8 cellular contexts compared by ENCODE assay signal in genomic region chr7:45136106-45137060, GRCh38. TPM values are rescaled to one million over a fixed set of nuclear protein-coding genes. Genes with fewer than 3 reads are reported as not detected.
DNase-seq lines count a peak whose midpoint lies in the region; ATAC-seq and TF ChIP-seq lines count a peak whose summit lies in the region.

No MANE protein-coding gene starts in this region.

- no peak overlapping the region for H3K27ac ChIP-seq in OCI-LY7 (ENCODE audit: low read depth, low read length, poor library complexity, severe bottlenecking)

- H3K4me3 ChIP-seq in OCI-LY7 (ENCODE audit: low read depth, low read length, poor library complexity, severe bottlenecking): no peak overlapping the region

- H4K20me1 ChIP-seq in OCI-LY7 (ENCODE audit: insufficient read depth, low read length): no peaks in the 10 kb centered on the region

- no peak for TF ChIP-seq EP300 in Ishikawa (IDR thresholded peaks at IDR 0.05; ENCODE audit: borderline replicate concordance)

- peak; percentile 84 for DNase-seq in OCI-LY7 (ENCODE audit: low spot score)
- DNase-seq in activated T-cell treated with anti-CD3 and anti-CD28 coated beads for 1 hour (ENCODE audit: low read depth): peak; percentile 53
- peak; percentile 79 to 89 for DNase-seq in erythroblast (lab: John Stamatoyannopoulos, UW)
- DNase-seq in naive thymus-derived CD8-positive, alpha-beta T cell: peak; percentile 40 to 83 (median 68)
- DNase-seq in stimulated activated naive B cell treated with anti-CD40 and anti-IgM and Interleukin-4, amounts not matched to agents 10 μg/mL and 1 μg/mL and 100 μg/mL, for 72 hours: peak; percentile 35

- no peak for TF ChIP-seq POLR2A in erythroblast (IDR thresholded peaks at IDR 0.05; ENCODE audit: low read length)

- intact Hi-C loops in OCI-LY7 (cut with micrococcal nuclease; ENCODE audit: unreplicated experiment): loop anchor here (1.0 to 10.0 kb wide), 7 partner anchors 39 to 548 kb away; partner anchors contain the start of gene MYO1G

- H3K9me3 Mint-ChIP-seq in naive thymus-derived CD8-positive, alpha-beta T cell: no peaks in the 10 kb centered on the region
- peaks cover 0 to 2% of the 10 kb centered on the region in 2 donors for H3K9me3 Mint-ChIP-seq in stimulated activated naive B cell treated with anti-CD40 and anti-IgM and Interleukin-4, amounts not matched to agents 10 μg/mL and 1 μg/mL and 100 μg/mL, for 72 hours

- peaks cover 6 to 15% (median 11%) of the 10 kb centered on the region in 4 donors for H3K4me1 Mint-ChIP-seq in naive thymus-derived CD8-positive, alpha-beta T cell
- H3K4me1 Mint-ChIP-seq in stimulated activated naive B cell treated with anti-CD40 and anti-IgM and Interleukin-4, amounts not matched to agents 10 μg/mL and 1 μg/mL and 100 μg/mL, for 72 hours: peaks cover 16 to 34% of the 10 kb centered on the region in 2 donors

- CTCF ChIA-PET in OCI-LY7 (lab: Charles Lee; ENCODE audit: unreplicated experiment): interaction anchor here (0.6 to 1.9 kb wide), 6 partner anchors 163 to 572 kb away, joined by 3 to 9 read pairs (median 4); no protein-coding TSS in a partner anchor

- no peaks in the 10 kb centered on the region for H3K36me3 Mint-ChIP-seq in naive thymus-derived CD8-positive, alpha-beta T cell
- H3K36me3 Mint-ChIP-seq in stimulated activated naive B cell treated with anti-CD40 and anti-IgM and Interleukin-4, amounts not matched to agents 10 μg/mL and 1 μg/mL and 100 μg/mL, for 72 hours: peaks cover 0 to 4% of the 10 kb centered on the region in 2 donors

- no peaks in the 10 kb centered on the region for H3K79me2 ChIP-seq in OCI-LY7 (ENCODE audit: insufficient read depth, low read depth, low read length)

- H3K9me3 ChIP-seq in OCI-LY7 (ENCODE audit: low read length): no peaks in the 10 kb centered on the region

- H3K27me3 Mint-ChIP-seq in naive thymus-derived CD8-positive, alpha-beta T cell: peaks cover 0 to 7% (median 0%) of the 10 kb centered on the region in 5 donors
- H3K27me3 Mint-ChIP-seq in stimulated activated naive B cell treated with anti-CD40 and anti-IgM and Interleukin-4, amounts not matched to agents 10 μg/mL and 1 μg/mL and 100 μg/mL, for 72 hours: peaks cover 4 to 10% of the 10 kb centered on the region in 2 donors

- H3K4me1 ChIP-seq in OCI-LY7 (ENCODE audit: insufficient read depth, low read length, poor library complexity, severe bottlenecking): peaks cover 18% of the 10 kb centered on the region

- H3K4me3 Mint-ChIP-seq in naive thymus-derived CD8-positive, alpha-beta T cell: no peak overlapping the region
- H3K4me3 Mint-ChIP-seq in stimulated activated naive B cell treated with anti-CD40 and anti-IgM and Interleukin-4, amounts not matched to agents 10 μg/mL and 1 μg/mL and 100 μg/mL, for 72 hours: peak overlapping the region in 1 of 2 donors; percentile 18

- H3K4me2 ChIP-seq in OCI-LY7 (ENCODE audit: low read length): peak overlapping the region; percentile 17; the same call in 1 of the 2 replicates

- H3K36me3 ChIP-seq in OCI-LY7 (ENCODE audit: insufficient read depth, low read length): no peaks in the 10 kb centered on the region

- POLR2A ChIA-PET in OCI-LY7 (lab: Charles Lee): interaction anchor here (0.6 to 3.7 kb wide), 7 partner anchors 91 to 451 kb away, joined by 3 to 16 read pairs (median 4); no protein-coding TSS in a partner anchor
- POLR2A ChIA-PET in naive thymus-derived CD8-positive, alpha-beta T cell (lab: Charles Lee): interaction anchor here (0.6 to 3.0 kb wide), 10 partner anchors 25 to 370 kb away, joined by 3 to 16 read pairs (median 4); partner anchors contain the start of gene TBRG4

- ATAC-seq in naive thymus-derived CD8-positive, alpha-beta T cell: peak; percentile 83 to 96
- peak; percentile 74 to 84 for ATAC-seq in stimulated activated naive B cell treated with anti-CD40 and anti-IgM and Interleukin-4, amounts not matched to agents 10 μg/mL and 1 μg/mL and 100 μg/mL, for 72 hours (replicated peaks)
- ATAC-seq in GM19328 (IDR thresholded peaks at IDR 0.05; ENCODE audit: unreplicated experiment): no peak

- peak overlapping the region; percentile 43; the same call in 1 of the 2 replicates for H2AFZ ChIP-seq in OCI-LY7 (ENCODE audit: low read length)

- no peaks in the 10 kb centered on the region for H3K9me2 ChIP-seq in OCI-LY7 (ENCODE audit: insufficient read depth, low read length)

- peak; percentile 86 for TF ChIP-seq CTCF in GM12873 (IDR thresholded peaks at IDR 0.05; ENCODE audit: insufficient read depth, low read depth, low read length, missing control alignments)
- TF ChIP-seq CTCF in OCI-LY7 (conservative IDR thresholded peaks at IDR 0.05; ENCODE audit: low read length): peak; percentile 98

- peak; percentile 95 for TF ChIP-seq RAD21 in Ishikawa (IDR thresholded peaks at IDR 0.05; ENCODE audit: low read depth)

- BruUV-seq in OCI-LY7 (replicated peaks; lab: Mats Ljungman, UMichigan): no TSS peak

- peak overlapping the region in 7 of 10 donors; percentile 7 to 82 (median 46) for H3K27ac Mint-ChIP-seq in naive thymus-derived CD8-positive, alpha-beta T cell
- no peak overlapping the region for H3K27ac Mint-ChIP-seq in stimulated activated naive B cell treated with anti-CD40 and anti-IgM and Interleukin-4, amounts not matched to agents 10 μg/mL and 1 μg/mL and 100 μg/mL, for 72 hours

TF ChIP-seq in Ishikawa, 13 proteins besides CTCF, POLR2A, EP300 and RAD21:
- TF ChIP-seq NFIC (IDR thresholded peaks at IDR 0.05) (no peak), USF1 (IDR thresholded peaks at IDR 0.05) (peak; percentile 16; the same call in 1 of the 2 replicates), CEBPB (IDR thresholded peaks at IDR 0.05) (no peak), EGR1 (IDR thresholded peaks at IDR 0.05) (no peak)
- TF ChIP-seq, protein P1, sequence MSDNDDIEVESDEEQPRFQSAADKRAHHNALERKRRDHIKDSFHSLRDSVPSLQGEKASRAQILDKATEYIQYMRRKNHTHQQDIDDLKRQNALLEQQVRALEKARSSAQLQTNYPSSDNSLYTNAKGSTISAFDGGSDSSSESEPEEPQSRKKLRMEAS (IDR thresholded peaks at IDR 0.05): no peak

RNA-seq across cellular contexts. Expression of gene RAMP3, which starts 21.2 kb away (rescaled TPM):
- total RNA-seq in OCI-LY7 (2014; rRNA removed; shearing (Covaris generic)): not detected in 2 replicates
- total RNA-seq in OCI-LY7 (2022): not detected in 2 replicates
- not detected for total RNA-seq in naive thymus-derived CD8-positive, alpha-beta T cell
- polyA plus RNA-seq in naive thymus-derived CD8-positive, alpha-beta T cell: not detected

RNA-seq across cellular contexts. Expression of gene TBRG4, which starts 24.9 kb away (rescaled TPM):
- total RNA-seq in OCI-LY7 (2014; rRNA removed; shearing (Covaris generic)): 113 and 117 TPM in 2 replicates
- total RNA-seq in OCI-LY7 (2022): 137 and 141 TPM in 2 replicates
- 100 to 1,000 TPM; 154 to 167 TPM for total RNA-seq in naive thymus-derived CD8-positive, alpha-beta T cell
- polyA plus RNA-seq in naive thymus-derived CD8-positive, alpha-beta T cell: 10 to 100 TPM; 51.3 to 95.7 (median 69.0) TPM

RNA-seq across cellular contexts. Expression of gene NACAD, which starts 47.6 kb away (rescaled TPM):
- not detected in 2 replicates for total RNA-seq in OCI-LY7 (2014; rRNA removed; shearing (Covaris generic))
- not detected in 2 replicates for total RNA-seq in OCI-LY7 (2022)
- under 1 TPM; 0.13 to 0.16 TPM for total RNA-seq in naive thymus-derived CD8-positive, alpha-beta T cell
- under 1 TPM; 0.06 to 0.15 (median 0.15) TPM for polyA plus RNA-seq in naive thymus-derived CD8-positive, alpha-beta T cell
